In genomic region chr10:52314007-52314821, GRCh38 we compare ENCODE assay signal across 8 cellular contexts. TPM values are rescaled to one million over a fixed set of nuclear protein-coding genes. Genes with fewer than 3 reads are reported as not detected.
A peak's percentile ranks its signal among the peaks of the same experiment; 100 is the strongest.
DNase-seq lines count a peak whose midpoint lies in the region; ATAC-seq and TF ChIP-seq lines count a peak whose summit lies in the region.

DKK1 (plus strand) TSS chr10:52314281; CDS start chr10:52314435, 154 bp downstream.

- ATAC-seq in activated CD8-positive, alpha-beta memory T cell treated with anti-CD3 and anti-CD28 coated beads, Interleukin-2, amount 10 ng/mL, durations not matched to agents 7 days and 5 days = no peak
- peak; percentile 69 to 76 for ATAC-seq in naive B cell (ENCODE audit: low read depth in 2 of 2)
- ATAC-seq in HG03039 (IDR thresholded peaks at IDR 0.05; ENCODE audit: unreplicated experiment) = no peak

- no peaks in the 10 kb centered on the region for H3K36me3 Mint-ChIP-seq in activated CD8-positive, alpha-beta memory T cell treated with anti-CD3 and anti-CD28 coated beads, Interleukin-2, amount 10 ng/mL, durations not matched to agents 7 days and 5 days
- H3K36me3 Mint-ChIP-seq in naive B cell = no peaks in the 10 kb centered on the region

- peaks cover 47% of the 10 kb centered on the region for H3K27me3 Mint-ChIP-seq in activated CD8-positive, alpha-beta memory T cell treated with anti-CD3 and anti-CD28 coated beads, Interleukin-2, amount 10 ng/mL, durations not matched to agents 7 days and 5 days
- H3K27me3 Mint-ChIP-seq in naive B cell = peaks cover 29 to 54% (median 48%) of the 10 kb centered on the region in 3 donors

- TF ChIP-seq CTCF in WERI-Rb-1 (IDR thresholded peaks at IDR 0.05; ENCODE audit: low read depth, low read length) (0 out of 2 replicates have a peak, but pooled peaks have one; percentile 19), fibroblast of the aortic adventitia (IDR thresholded peaks at IDR 0.05; ENCODE audit: insufficient read depth, low read length) (peak; percentile 92), uterus (IDR thresholded peaks at IDR 0.05) (peak in 3 of 4 experiments; percentile 8 to 33 (median 14))

- intact Hi-C loops in uterus (cut with DNase I; ENCODE audit: low total_unique reads) = no loop called here

- peaks cover 0 to 3% of the 10 kb centered on the region in 2 donors for H3K4me1 ChIP-seq in uterus

- TF ChIP-seq POLR2A in uterus (IDR thresholded peaks at IDR 0.05) = no peak

- CTCF ChIA-PET in activated CD8-positive, alpha-beta memory T cell treated with anti-CD3 and anti-CD28 coated beads, Interleukin-2, amount 10 ng/mL, durations not matched to agents 7 days and 5 days (lab: Charles Lee) = no interaction called here

- no peaks in the 10 kb centered on the region for H3K9me3 Mint-ChIP-seq in activated CD8-positive, alpha-beta memory T cell treated with anti-CD3 and anti-CD28 coated beads, Interleukin-2, amount 10 ng/mL, durations not matched to agents 7 days and 5 days (ENCODE audit: low read depth)
- no peaks in the 10 kb centered on the region for H3K9me3 Mint-ChIP-seq in naive B cell

- H3K9me3 ChIP-seq in WERI-Rb-1 (ENCODE audit: severe bottlenecking) = no peaks in the 10 kb centered on the region
- no peaks in the 10 kb centered on the region for H3K9me3 ChIP-seq in uterus

- H3K27ac ChIP-seq in WERI-Rb-1 (no peak within 1 kb of the TSS), uterus (no peak within 1 kb of the TSS)

- H3K4me3 Mint-ChIP-seq in activated CD8-positive, alpha-beta memory T cell treated with anti-CD3 and anti-CD28 coated beads, Interleukin-2, amount 10 ng/mL, durations not matched to agents 7 days and 5 days = no peak within 1 kb of the TSS
- peak within 1 kb of the TSS; percentile 70 to 91 (median 90) for H3K4me3 Mint-ChIP-seq in naive B cell

- H3K4me3 ChIP-seq in WERI-Rb-1 (ENCODE audit: low read depth, low read length) = no peak within 1 kb of the TSS
- peak within 1 kb of the TSS; percentile 98 for H3K4me3 ChIP-seq in fibroblast of the aortic adventitia (ENCODE audit: low read depth, low read length)
- H3K4me3 ChIP-seq in uterus = peak within 1 kb of the TSS; percentile 22 to 26

- no peaks in the 10 kb centered on the region for H3K4me1 Mint-ChIP-seq in activated CD8-positive, alpha-beta memory T cell treated with anti-CD3 and anti-CD28 coated beads, Interleukin-2, amount 10 ng/mL, durations not matched to agents 7 days and 5 days
- H3K4me1 Mint-ChIP-seq in naive B cell = peaks cover 18 to 26% (median 23%) of the 10 kb centered on the region in 3 donors

- no peaks in the 10 kb centered on the region for H3K36me3 ChIP-seq in WERI-Rb-1
- H3K36me3 ChIP-seq in uterus = no peaks in the 10 kb centered on the region

- DNase-seq in activated CD8-positive, alpha-beta memory T cell treated with anti-CD3 and anti-CD28 coated beads for 24 hours = peak; percentile 55
- no peak for DNase-seq in activated CD8-positive, alpha-beta memory T cell treated with anti-CD3 and anti-CD28 coated beads, Interleukin-2, amount 10 ng/mL, durations not matched to agents 7 days and 5 days
- DNase-seq in HT-29 (ENCODE audit: low spot score) (peak; percentile 90), WERI-Rb-1 (peak; percentile 11), fibroblast of the aortic adventitia (ENCODE audit: low read depth) (peak; percentile 80), naive B cell (peak; percentile 38), uterus (peak in 1 of 2 donors; percentile 13)

- H3K27me3 ChIP-seq in WERI-Rb-1 (ENCODE audit: insufficient read depth, low read depth, severe bottlenecking) (peaks cover 32% of the 10 kb centered on the region), uterus (peaks cover 0 to 14% of the 10 kb centered on the region in 2 donors)

- H3K27ac Mint-ChIP-seq in activated CD8-positive, alpha-beta memory T cell treated with anti-CD3 and anti-CD28 coated beads, Interleukin-2, amount 10 ng/mL, durations not matched to agents 7 days and 5 days = no peak within 1 kb of the TSS
- peak within 1 kb of the TSS in 4 of 6 donors; percentile 24 to 78 (median 70) for H3K27ac Mint-ChIP-seq in naive B cell

RNA-seq across cellular contexts. Expression of gene DKK1, which starts in this region (rescaled TPM):
- total RNA-seq in activated CD8-positive, alpha-beta memory T cell treated with anti-CD3 and anti-CD28 coated beads, Interleukin-2, amount 10 ng/mL, durations not matched to agents 7 days and 5 days = not detected
- 23.7 and 28.5 TPM in 2 replicates for total RNA-seq in HT-29 (2014; rRNA removed; shearing (Covaris generic))
- total RNA-seq in fibroblast of the aortic adventitia (ENCODE audit: low replicate concordance) (51.7 and 123 TPM in 2 replicates), uterus (1 to 10 TPM in 1 of 4 donors, under 1 TPM in 2, not detected in 1; 0.37 to 4.1 (median 0.59) TPM)
- not detected for polyA plus RNA-seq in naive B cell (ENCODE audit: low read depth in 6 of 6)

Comparison
In these comparisons a context has a peak if more than half of its experiments do, and no peak if none do; other contexts are left out.
1. Peak in DNase-seq and ATAC-seq in naive B cell; RNA of the gene not detected or under 1 TPM.
2. CTCF ChIP-seq: peak in every context shown above with its lines; median percentile 92 in fibroblast of the aortic adventitia; 19 in WERI-Rb-1; 14 in uterus.